Comparison of ENCODE assay signal across 1 cellular context in genomic region chr20:17682103-17682888, GRCh38.
TF ChIP-seq lines count a peak whose summit lies in the region.

A gene with protein sequence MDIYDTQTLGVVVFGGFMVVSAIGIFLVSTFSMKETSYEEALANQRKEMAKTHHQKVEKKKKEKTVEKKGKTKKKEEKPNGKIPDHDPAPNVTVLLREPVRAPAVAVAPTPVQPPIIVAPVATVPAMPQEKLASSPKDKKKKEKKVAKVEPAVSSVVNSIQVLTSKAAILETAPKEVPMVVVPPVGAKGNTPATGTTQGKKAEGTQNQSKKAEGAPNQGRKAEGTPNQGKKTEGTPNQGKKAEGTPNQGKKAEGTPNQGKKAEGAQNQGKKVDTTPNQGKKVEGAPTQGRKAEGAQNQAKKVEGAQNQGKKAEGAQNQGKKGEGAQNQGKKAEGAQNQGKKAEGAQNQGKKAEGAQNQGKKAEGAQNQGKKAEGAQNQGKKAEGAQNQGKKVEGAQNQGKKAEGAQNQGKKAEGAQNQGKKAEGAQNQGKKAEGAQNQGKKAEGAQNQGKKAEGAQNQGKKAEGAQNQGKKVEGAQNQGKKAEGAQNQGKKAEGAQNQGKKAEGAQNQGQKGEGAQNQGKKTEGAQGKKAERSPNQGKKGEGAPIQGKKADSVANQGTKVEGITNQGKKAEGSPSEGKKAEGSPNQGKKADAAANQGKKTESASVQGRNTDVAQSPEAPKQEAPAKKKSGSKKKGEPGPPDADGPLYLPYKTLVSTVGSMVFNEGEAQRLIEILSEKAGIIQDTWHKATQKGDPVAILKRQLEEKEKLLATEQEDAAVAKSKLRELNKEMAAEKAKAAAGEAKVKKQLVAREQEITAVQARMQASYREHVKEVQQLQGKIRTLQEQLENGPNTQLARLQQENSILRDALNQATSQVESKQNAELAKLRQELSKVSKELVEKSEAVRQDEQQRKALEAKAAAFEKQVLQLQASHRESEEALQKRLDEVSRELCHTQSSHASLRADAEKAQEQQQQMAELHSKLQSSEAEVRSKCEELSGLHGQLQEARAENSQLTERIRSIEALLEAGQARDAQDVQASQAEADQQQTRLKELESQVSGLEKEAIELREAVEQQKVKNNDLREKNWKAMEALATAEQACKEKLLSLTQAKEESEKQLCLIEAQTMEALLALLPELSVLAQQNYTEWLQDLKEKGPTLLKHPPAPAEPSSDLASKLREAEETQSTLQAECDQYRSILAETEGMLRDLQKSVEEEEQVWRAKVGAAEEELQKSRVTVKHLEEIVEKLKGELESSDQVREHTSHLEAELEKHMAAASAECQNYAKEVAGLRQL (N-terminal part only) (minus strand): TSS chr20:17682242. CDS start chr20:17660507, 21,735 bp downstream.

TF ChIP-seq in HCT116, 20 proteins besides CTCF, POLR2A, EP300 and RAD21 (continued from another document):
- TF ChIP-seq, protein P1, sequence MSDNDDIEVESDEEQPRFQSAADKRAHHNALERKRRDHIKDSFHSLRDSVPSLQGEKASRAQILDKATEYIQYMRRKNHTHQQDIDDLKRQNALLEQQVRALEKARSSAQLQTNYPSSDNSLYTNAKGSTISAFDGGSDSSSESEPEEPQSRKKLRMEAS (IDR thresholded peaks at IDR 0.05) = no peak
- no peak for TF ChIP-seq ZNF274 (IDR thresholded peaks at IDR 0.05; ENCODE audit: low read depth, low read length)
- TF ChIP-seq CBX3 (IDR thresholded peaks at IDR 0.05; ENCODE audit: low read depth) = no peak
- TF ChIP-seq FOSL1 (IDR thresholded peaks at IDR 0.05; ENCODE audit: low read depth) = no peak
- TF ChIP-seq SRF (IDR thresholded peaks at IDR 0.05; ENCODE audit: low read depth) = no peak
- peak; percentile 58 for TF ChIP-seq TCF7L2 (IDR thresholded peaks at IDR 0.05; ENCODE audit: borderline replicate concordance, extremely low read depth, insufficient read depth, insufficient read length)
- TF ChIP-seq POLR2AphosphoS5 (IDR thresholded peaks at IDR 0.05; ENCODE audit: low read depth, low read length) = peak; percentile 88
- TF ChIP-seq ELF1 (IDR thresholded peaks at IDR 0.05; ENCODE audit: borderline replicate concordance, low read depth) = no peak
